ENCODE assay signal across 8 cellular contexts in the genomic region with DNA sequence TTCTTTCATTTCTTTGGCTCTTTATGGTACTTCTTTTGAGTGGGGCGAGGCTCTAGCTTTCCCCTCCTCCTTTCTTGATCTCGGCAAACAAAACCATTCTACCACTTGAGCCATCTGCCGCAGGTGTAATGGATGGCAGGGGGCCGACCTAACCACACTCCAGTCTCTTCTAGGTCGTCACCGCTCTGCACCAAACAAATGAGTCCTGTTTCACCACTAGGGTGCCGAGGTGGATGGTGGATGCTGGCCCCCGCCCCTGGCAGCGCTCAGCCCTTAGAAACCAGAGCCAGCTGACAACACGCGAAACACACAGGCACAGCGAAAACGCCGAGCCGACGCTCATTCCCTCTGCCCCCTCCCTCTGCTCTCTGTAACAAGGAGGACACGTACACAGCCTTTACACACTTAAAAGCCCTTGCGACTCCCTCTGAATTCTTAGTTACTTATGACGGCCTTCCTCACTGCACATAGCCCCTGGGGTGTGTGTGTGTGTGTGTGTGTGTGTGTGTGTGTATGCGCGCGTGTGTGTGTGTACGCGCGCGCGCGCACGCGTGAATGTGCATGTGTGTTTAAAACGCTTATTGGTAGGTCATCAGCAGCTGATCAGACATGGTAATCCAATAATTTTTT.
DNase-seq lines count a peak whose midpoint lies in the region; ATAC-seq, FAIRE-seq and TF ChIP-seq lines count a peak whose summit lies in the region.

No MANE protein-coding gene starts in this region.

- no peak overlapping the region for H3K4me3 ChIP-seq in K562
- peak overlapping the region; percentile 4 for H3K4me3 ChIP-seq in rectal smooth muscle tissue (ENCODE audit: low read length)
- H3K4me3 ChIP-seq in upper lobe of right lung: no peak overlapping the region

- no peaks in the 10 kb centered on the region for H3K36me3 ChIP-seq in ES-I3 (ENCODE audit: insufficient read depth, low read length)
- H3K36me3 ChIP-seq in K562 (ENCODE audit: control insufficient read depth, insufficient read depth, low read length): no peaks in the 10 kb centered on the region
- no peaks in the 10 kb centered on the region for H3K36me3 ChIP-seq in rectal smooth muscle tissue (ENCODE audit: control insufficient read depth, insufficient read depth, low read length)
- H3K36me3 ChIP-seq in upper lobe of right lung: no peaks in the 10 kb centered on the region

- peak; percentile 65 for DNase-seq in NCI-H146 treated with DMSO at 0.1 percent for 48 hours (lab: John Stamatoyannopoulos, UW; ENCODE audit: unreplicated experiment)
- DNase-seq in K562 (ENCODE audit: extremely low read depth in 1 of 4, low spot score in 3 of 4): peak in 2 of 4 experiments; percentile 23 to 29
- no peak for DNase-seq in amniotic stem cell (lab: John Stamatoyannopoulos, UW)
- no peak for DNase-seq in activated naive CD4-positive, alpha-beta T cell (lab: John Stamatoyannopoulos, UW)
- DNase-seq in upper lobe of right lung: no peak

- peak; percentile 43 for ATAC-seq in GM21786 (IDR thresholded peaks at IDR 0.05; ENCODE audit: unreplicated experiment)
- ATAC-seq in K562: peak; percentile 64
- no peak for ATAC-seq in upper lobe of right lung

- H3K27ac ChIP-seq in K562 (ENCODE audit: extremely low read depth, low read depth, low read length): no peak overlapping the region
- H3K27ac ChIP-seq in rectal smooth muscle tissue (ENCODE audit: low read depth, low read length): no peak overlapping the region
- no peak overlapping the region for H3K27ac ChIP-seq in upper lobe of right lung

- no peak for TF ChIP-seq EP300 in K562 (IDR thresholded peaks at IDR 0.05; ENCODE audit: low read length)

- no TSS peak for BruUV-seq in K562 (replicated peaks; lab: Mats Ljungman, UMichigan)

- H3K27me3 ChIP-seq in K562 (ENCODE audit: control insufficient read depth in 2 of 2, insufficient read depth in 2 of 2, low read length in 2 of 2) (peaks cover 37 to 50% of the 10 kb centered on the region in 2 experiments; a peak in 3 of 5 replicates), rectal smooth muscle tissue (ENCODE audit: control insufficient read depth, insufficient read depth, low read length) (peaks cover 66% of the 10 kb centered on the region), upper lobe of right lung (peaks cover 99% of the 10 kb centered on the region)

- TF ChIP-seq POLR2A in K562 (conservative IDR thresholded peaks at IDR 0.05): no peak

- in situ Hi-C loops in K562 (cut with MboI): no loop called here

- H2AFZ ChIP-seq in K562 (ENCODE audit: low read depth, low read length): peak overlapping the region; percentile 19; the same call in 1 of the 2 replicates

- TF ChIP-seq RAD21 in K562 (CRISPR knock-in tag; conservative IDR thresholded peaks at IDR 0.05 in 1 of 2, IDR thresholded peaks at IDR 0.05 in 1 of 2): no peak

- POLR2A ChIA-PET in K562 (lab: Yijun Ruan, JAX): no interaction called here

- CTCF ChIA-PET in K562 (lab: Yijun Ruan, JAX; ENCODE audit: low intra/inter-chr PET ratio): no interaction called here

- H3K4me1 ChIP-seq in ES-I3 (ENCODE audit: insufficient read depth, low read length) (peaks cover 10% of the 10 kb centered on the region), K562 (replicated peaks in 1 of 2; ENCODE audit: control insufficient read depth in 2 of 2, insufficient read depth in 2 of 2, low read length in 2 of 2) (peaks cover 0 to 22% of the 10 kb centered on the region in 2 experiments; a peak in 2 of 5 replicates), rectal smooth muscle tissue (ENCODE audit: control insufficient read depth, insufficient read depth, low read length) (no peaks in the 10 kb centered on the region), upper lobe of right lung (peaks cover 12% of the 10 kb centered on the region)

- peaks cover 3% of the 10 kb centered on the region for H3K9me1 ChIP-seq in K562 (ENCODE audit: control insufficient read depth, insufficient read depth, low read length)

- H3K9me3 ChIP-seq in ES-I3 (ENCODE audit: control insufficient read depth, insufficient read depth, low read length) (no peaks in the 10 kb centered on the region), K562 (replicated peaks; ENCODE audit: control insufficient read depth, insufficient read depth, low read depth, low read length) (no peaks in the 10 kb centered on the region), upper lobe of right lung (no peaks in the 10 kb centered on the region)

- H3K4me2 ChIP-seq in K562 (ENCODE audit: insufficient read depth, low read length): no peak overlapping the region

- H3K9ac ChIP-seq in ES-I3 (ENCODE audit: low read depth, low read length) (peak overlapping the region; percentile 38; the same call in 1 of the 2 replicates), K562 (ENCODE audit: insufficient read depth in 1 of 2, low read depth in 2 of 2, low read length in 2 of 2) (no peak overlapping the region), rectal smooth muscle tissue (ENCODE audit: low read length) (no peak overlapping the region)

- no peaks in the 10 kb centered on the region; the same call in 1 of the 2 replicates for H4K20me1 ChIP-seq in K562 (replicated peaks; ENCODE audit: control insufficient read depth, insufficient read depth, low read length)

- peak in 1 of 3 experiments; percentile 13; a peak in 1 of 6 replicates for TF ChIP-seq CTCF in K562 (IDR thresholded peaks at IDR 0.05 in 2 of 3, conservative IDR thresholded peaks at IDR 0.05 in 1 of 3; ENCODE audit: insufficient read depth in 2 of 3, low read depth in 1 of 3, low read length in 3 of 3)
- no peak for TF ChIP-seq CTCF in upper lobe of right lung (IDR thresholded peaks at IDR 0.05)

- H3K79me2 ChIP-seq in K562 (ENCODE audit: control insufficient read depth, insufficient read depth, low read length): no peaks in the 10 kb centered on the region

- peak; percentile 40 for FAIRE-seq in K562 (lab: Jason Lieb, UNC)

- intact Hi-C loops in K562 (cut with micrococcal nuclease): loop anchor here (5.0 kb wide), 1 partner anchor 541 kb away; no protein-coding TSS in a partner anchor
- intact Hi-C loops in upper lobe of right lung (cut with DNase I): loop anchor here (5.0 kb wide), 1 partner anchor 901 kb away; no protein-coding TSS in a partner anchor

- 29% methylated on average over 27 of the region's 31 CpGs for WGBS in K562 (ENCODE audit: insufficient coverage, low coverage, missing lambda C conversion rate)

TF ChIP-seq in K562, 482 proteins besides CTCF, POLR2A, EP300 and RAD21:
- TF ChIP-seq, protein P1, sequence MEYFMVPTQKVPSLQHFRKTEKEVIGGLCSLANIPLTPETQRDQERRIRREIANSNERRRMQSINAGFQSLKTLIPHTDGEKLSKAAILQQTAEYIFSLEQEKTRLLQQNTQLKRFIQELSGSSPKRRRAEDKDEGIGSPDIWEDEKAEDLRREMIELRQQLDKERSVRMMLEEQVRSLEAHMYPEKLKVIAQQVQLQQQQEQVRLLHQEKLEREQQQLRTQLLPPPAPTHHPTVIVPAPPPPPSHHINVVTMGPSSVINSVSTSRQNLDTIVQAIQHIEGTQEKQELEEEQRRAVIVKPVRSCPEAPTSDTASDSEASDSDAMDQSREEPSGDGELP (CRISPR knock-in tag; IDR thresholded peaks at IDR 0.05; ENCODE audit: borderline replicate concordance): peak; percentile 52; the same call in 1 of the 2 replicates
- no peak for TF ChIP-seq KLF16 (IDR thresholded peaks at IDR 0.05)
